2 cellular contexts compared by ENCODE assay signal in the genomic region with DNA sequence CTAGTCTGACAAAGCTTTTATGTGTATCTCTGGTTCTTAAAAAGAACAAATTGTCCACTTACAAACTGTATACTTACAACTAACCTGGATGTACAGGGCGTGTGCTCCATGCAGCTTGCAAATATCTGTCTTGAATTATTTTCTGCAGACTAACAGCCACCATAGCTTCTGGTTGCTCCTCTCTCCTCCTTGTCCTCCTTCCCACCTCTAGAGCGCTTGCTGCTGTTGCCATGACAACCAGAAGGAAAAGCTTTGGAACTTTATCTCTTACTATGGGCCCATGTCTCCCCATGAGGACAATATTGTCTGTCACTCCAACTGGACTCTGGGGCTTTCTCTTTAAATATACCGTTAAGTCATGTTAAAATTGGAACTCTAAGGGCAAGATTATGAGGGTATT.
TF ChIP-seq lines count a peak whose summit lies in the region.

No MANE protein-coding gene starts in this region.

TF ChIP-seq in GM23338, 12 proteins besides CTCF, POLR2A, EP300 and RAD21:
- TF ChIP-seq, protein P1, sequence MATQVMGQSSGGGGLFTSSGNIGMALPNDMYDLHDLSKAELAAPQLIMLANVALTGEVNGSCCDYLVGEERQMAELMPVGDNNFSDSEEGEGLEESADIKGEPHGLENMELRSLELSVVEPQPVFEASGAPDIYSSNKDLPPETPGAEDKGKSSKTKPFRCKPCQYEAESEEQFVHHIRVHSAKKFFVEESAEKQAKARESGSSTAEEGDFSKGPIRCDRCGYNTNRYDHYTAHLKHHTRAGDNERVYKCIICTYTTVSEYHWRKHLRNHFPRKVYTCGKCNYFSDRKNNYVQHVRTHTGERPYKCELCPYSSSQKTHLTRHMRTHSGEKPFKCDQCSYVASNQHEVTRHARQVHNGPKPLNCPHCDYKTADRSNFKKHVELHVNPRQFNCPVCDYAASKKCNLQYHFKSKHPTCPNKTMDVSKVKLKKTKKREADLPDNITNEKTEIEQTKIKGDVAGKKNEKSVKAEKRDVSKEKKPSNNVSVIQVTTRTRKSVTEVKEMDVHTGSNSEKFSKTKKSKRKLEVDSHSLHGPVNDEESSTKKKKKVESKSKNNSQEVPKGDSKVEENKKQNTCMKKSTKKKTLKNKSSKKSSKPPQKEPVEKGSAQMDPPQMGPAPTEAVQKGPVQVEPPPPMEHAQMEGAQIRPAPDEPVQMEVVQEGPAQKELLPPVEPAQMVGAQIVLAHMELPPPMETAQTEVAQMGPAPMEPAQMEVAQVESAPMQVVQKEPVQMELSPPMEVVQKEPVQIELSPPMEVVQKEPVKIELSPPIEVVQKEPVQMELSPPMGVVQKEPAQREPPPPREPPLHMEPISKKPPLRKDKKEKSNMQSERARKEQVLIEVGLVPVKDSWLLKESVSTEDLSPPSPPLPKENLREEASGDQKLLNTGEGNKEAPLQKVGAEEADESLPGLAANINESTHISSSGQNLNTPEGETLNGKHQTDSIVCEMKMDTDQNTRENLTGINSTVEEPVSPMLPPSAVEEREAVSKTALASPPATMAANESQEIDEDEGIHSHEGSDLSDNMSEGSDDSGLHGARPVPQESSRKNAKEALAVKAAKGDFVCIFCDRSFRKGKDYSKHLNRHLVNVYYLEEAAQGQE (IDR thresholded peaks at IDR 0.05; ENCODE audit: unreplicated experiment), result no peak
- no peak for TF ChIP-seq STAT1 (IDR thresholded peaks at IDR 0.05; ENCODE audit: unreplicated experiment)
- no peak for TF ChIP-seq JUNB (IDR thresholded peaks at IDR 0.05; ENCODE audit: unreplicated experiment)
TF ChIP-seq in GM23338: peak in this region for 0.

TF ChIP-seq in HCT116, 20 proteins besides CTCF, POLR2A, EP300 and RAD21:
- TF ChIP-seq, protein P2, sequence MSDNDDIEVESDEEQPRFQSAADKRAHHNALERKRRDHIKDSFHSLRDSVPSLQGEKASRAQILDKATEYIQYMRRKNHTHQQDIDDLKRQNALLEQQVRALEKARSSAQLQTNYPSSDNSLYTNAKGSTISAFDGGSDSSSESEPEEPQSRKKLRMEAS (IDR thresholded peaks at IDR 0.05), result no peak
- TF ChIP-seq, protein P1 (IDR thresholded peaks at IDR 0.05; ENCODE audit: low read depth), result no peak
- TF ChIP-seq JUND (IDR thresholded peaks at IDR 0.05), result no peak
